In genomic region chr7:150974468-150975391, GRCh38 we compare ENCODE assay signal across 1 cellular context.
A peak's percentile ranks its signal among the peaks of the same experiment; 100 is the strongest.
TF ChIP-seq lines count a peak whose summit lies in the region.

No MANE protein-coding gene starts in this region.

TF ChIP-seq in HEK293, 187 proteins besides CTCF, POLR2A, EP300 and RAD21 (continued from another document and continues in another):
- TF ChIP-seq, protein P1, sequence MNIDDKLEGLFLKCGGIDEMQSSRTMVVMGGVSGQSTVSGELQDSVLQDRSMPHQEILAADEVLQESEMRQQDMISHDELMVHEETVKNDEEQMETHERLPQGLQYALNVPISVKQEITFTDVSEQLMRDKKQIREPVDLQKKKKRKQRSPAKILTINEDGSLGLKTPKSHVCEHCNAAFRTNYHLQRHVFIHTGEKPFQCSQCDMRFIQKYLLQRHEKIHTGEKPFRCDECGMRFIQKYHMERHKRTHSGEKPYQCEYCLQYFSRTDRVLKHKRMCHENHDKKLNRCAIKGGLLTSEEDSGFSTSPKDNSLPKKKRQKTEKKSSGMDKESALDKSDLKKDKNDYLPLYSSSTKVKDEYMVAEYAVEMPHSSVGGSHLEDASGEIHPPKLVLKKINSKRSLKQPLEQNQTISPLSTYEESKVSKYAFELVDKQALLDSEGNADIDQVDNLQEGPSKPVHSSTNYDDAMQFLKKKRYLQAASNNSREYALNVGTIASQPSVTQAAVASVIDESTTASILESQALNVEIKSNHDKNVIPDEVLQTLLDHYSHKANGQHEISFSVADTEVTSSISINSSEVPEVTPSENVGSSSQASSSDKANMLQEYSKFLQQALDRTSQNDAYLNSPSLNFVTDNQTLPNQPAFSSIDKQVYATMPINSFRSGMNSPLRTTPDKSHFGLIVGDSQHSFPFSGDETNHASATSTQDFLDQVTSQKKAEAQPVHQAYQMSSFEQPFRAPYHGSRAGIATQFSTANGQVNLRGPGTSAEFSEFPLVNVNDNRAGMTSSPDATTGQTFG (tag by site-specific recombination; IDR thresholded peaks at IDR 0.05; ENCODE audit: borderline replicate concordance): no peak
- TF ChIP-seq, protein P2, sequence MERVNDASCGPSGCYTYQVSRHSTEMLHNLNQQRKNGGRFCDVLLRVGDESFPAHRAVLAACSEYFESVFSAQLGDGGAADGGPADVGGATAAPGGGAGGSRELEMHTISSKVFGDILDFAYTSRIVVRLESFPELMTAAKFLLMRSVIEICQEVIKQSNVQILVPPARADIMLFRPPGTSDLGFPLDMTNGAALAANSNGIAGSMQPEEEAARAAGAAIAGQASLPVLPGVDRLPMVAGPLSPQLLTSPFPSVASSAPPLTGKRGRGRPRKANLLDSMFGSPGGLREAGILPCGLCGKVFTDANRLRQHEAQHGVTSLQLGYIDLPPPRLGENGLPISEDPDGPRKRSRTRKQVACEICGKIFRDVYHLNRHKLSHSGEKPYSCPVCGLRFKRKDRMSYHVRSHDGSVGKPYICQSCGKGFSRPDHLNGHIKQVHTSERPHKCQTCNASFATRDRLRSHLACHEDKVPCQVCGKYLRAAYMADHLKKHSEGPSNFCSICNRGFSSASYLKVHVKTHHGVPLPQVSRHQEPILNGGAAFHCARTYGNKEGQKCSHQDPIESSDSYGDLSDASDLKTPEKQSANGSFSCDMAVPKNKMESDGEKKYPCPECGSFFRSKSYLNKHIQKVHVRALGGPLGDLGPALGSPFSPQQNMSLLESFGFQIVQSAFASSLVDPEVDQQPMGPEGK (tag by site-specific recombination; IDR thresholded peaks at IDR 0.05): peak; percentile 57
- TF ChIP-seq ZNF529 (tag by site-specific recombination; IDR thresholded peaks at IDR 0.05; ENCODE audit: insufficient replicate concordance): no peak
- no peak for TF ChIP-seq ZNF548 (tag by site-specific recombination; IDR thresholded peaks at IDR 0.05)
- TF ChIP-seq ZNF549 (tag by site-specific recombination; IDR thresholded peaks at IDR 0.05): no peak
- no peak for TF ChIP-seq ZNF521 (tag by site-specific recombination; IDR thresholded peaks at IDR 0.05)
- TF ChIP-seq ZNF658 (tag by site-specific recombination; IDR thresholded peaks at IDR 0.05): no peak
- TF ChIP-seq ZNF138 (tag by site-specific recombination; IDR thresholded peaks at IDR 0.05; ENCODE audit: borderline replicate concordance): no peak
- TF ChIP-seq ZNF221 (tag by site-specific recombination; IDR thresholded peaks at IDR 0.05; ENCODE audit: borderline replicate concordance): no peak
- TF ChIP-seq ZNF350 (tag by site-specific recombination; IDR thresholded peaks at IDR 0.05): no peak
- TF ChIP-seq FEZF1 (tag by site-specific recombination; IDR thresholded peaks at IDR 0.05): no peak
- TF ChIP-seq ZNF645 (tag by site-specific recombination; IDR thresholded peaks at IDR 0.05): 0 out of 2 replicates have a peak, but pooled peaks have one; percentile 19
- no peak for TF ChIP-seq ZNF214 (tag by site-specific recombination; IDR thresholded peaks at IDR 0.05; ENCODE audit: borderline replicate concordance)
- TF ChIP-seq ZNF776 (tag by site-specific recombination; IDR thresholded peaks at IDR 0.05; ENCODE audit: borderline replicate concordance): no peak
- TF ChIP-seq HIC1 (tag by site-specific recombination; IDR thresholded peaks at IDR 0.05): 0 out of 2 replicates have a peak, but pooled peaks have one; percentile 20
- no peak for TF ChIP-seq ZNF202 (tag by site-specific recombination; IDR thresholded peaks at IDR 0.05; ENCODE audit: borderline replicate concordance)
- no peak for TF ChIP-seq ZNF791 (tag by site-specific recombination; IDR thresholded peaks at IDR 0.05)
- TF ChIP-seq HOXC10 (CRISPR knock-in tag; IDR thresholded peaks at IDR 0.05): no peak
- TF ChIP-seq GLI4 (tag by site-specific recombination; IDR thresholded peaks at IDR 0.05): peak; percentile 32; the same call in 1 of the 2 replicates
- no peak for TF ChIP-seq ZNF623 (tag by site-specific recombination; IDR thresholded peaks at IDR 0.05)
- TF ChIP-seq, protein P3, sequence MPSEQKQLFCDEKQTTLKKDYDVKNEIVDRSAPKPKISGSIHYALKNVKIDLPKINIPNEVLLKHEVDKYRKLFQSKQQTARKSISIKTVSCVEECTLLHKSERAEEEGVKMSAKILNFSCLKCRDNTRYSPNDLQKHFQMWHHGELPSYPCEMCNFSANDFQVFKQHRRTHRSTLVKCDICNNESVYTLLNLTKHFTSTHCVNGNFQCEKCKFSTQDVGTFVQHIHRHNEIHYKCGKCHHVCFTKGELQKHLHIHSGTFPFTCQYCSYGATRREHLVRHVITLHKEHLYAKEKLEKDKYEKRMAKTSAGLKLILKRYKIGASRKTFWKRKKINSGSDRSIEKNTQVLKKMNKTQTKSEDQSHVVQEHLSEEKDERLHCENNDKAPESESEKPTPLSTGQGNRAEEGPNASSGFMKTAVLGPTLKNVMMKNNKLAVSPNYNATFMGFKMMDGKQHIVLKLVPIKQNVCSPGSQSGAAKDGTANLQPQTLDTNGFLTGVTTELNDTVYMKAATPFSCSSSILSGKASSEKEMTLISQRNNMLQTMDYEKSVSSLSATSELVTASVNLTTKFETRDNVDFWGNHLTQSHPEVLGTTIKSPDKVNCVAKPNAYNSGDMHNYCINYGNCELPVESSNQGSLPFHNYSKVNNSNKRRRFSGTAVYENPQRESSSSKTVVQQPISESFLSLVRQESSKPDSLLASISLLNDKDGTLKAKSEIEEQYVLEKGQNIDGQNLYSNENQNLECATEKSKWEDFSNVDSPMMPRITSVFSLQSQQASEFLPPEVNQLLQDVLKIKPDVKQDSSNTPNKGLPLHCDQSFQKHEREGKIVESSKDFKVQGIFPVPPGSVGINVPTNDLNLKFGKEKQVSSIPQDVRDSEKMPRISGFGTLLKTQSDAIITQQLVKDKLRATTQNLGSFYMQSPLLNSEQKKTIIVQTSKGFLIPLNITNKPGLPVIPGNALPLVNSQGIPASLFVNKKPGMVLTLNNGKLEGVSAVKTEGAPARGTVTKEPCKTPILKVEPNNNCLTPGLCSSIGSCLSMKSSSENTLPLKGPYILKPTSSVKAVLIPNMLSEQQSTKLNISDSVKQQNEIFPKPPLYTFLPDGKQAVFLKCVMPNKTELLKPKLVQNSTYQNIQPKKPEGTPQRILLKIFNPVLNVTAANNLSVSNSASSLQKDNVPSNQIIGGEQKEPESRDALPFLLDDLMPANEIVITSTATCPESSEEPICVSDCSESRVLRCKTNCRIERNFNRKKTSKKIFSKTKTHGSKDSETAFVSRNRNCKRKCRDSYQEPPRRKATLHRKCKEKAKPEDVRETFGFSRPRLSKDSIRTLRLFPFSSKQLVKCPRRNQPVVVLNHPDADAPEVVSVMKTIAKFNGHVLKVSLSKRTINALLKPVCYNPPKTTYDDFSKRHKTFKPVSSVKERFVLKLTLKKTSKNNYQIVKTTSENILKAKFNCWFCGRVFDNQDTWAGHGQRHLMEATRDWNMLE (tag by site-specific recombination; conservative IDR thresholded peaks at IDR 0.05; ENCODE audit: low read depth): no peak
- no peak for TF ChIP-seq ZNF707 (tag by site-specific recombination; IDR thresholded peaks at IDR 0.05)
- no peak for TF ChIP-seq ZNF626 (tag by site-specific recombination; IDR thresholded peaks at IDR 0.05)
- TF ChIP-seq TSHZ1 (tag by site-specific recombination; IDR thresholded peaks at IDR 0.05; ENCODE audit: borderline replicate concordance): no peak
- TF ChIP-seq ZNF114 (tag by site-specific recombination; IDR thresholded peaks at IDR 0.05): no peak
- no peak for TF ChIP-seq ZNF670 (tag by site-specific recombination; IDR thresholded peaks at IDR 0.05; ENCODE audit: low read depth)
- TF ChIP-seq ZEB2 (tag by site-specific recombination; IDR thresholded peaks at IDR 0.05): peak; percentile 86
- no peak for TF ChIP-seq ZNF341 (tag by site-specific recombination; IDR thresholded peaks at IDR 0.05; ENCODE audit: low read depth)
- no peak; the same call in 1 of the 2 replicates for TF ChIP-seq ZNF660 (tag by site-specific recombination; IDR thresholded peaks at IDR 0.05)
- no peak for TF ChIP-seq GFI1B (tag by site-specific recombination; IDR thresholded peaks at IDR 0.05)
- no peak for TF ChIP-seq ZNF19 (tag by site-specific recombination; IDR thresholded peaks at IDR 0.05; ENCODE audit: low read depth)
- no peak for TF ChIP-seq ZNF404 (tag by site-specific recombination; IDR thresholded peaks at IDR 0.05)
- TF ChIP-seq ZFHX2 (tag by site-specific recombination; conservative IDR thresholded peaks at IDR 0.05): peak; percentile 86
- TF ChIP-seq, protein P4, sequence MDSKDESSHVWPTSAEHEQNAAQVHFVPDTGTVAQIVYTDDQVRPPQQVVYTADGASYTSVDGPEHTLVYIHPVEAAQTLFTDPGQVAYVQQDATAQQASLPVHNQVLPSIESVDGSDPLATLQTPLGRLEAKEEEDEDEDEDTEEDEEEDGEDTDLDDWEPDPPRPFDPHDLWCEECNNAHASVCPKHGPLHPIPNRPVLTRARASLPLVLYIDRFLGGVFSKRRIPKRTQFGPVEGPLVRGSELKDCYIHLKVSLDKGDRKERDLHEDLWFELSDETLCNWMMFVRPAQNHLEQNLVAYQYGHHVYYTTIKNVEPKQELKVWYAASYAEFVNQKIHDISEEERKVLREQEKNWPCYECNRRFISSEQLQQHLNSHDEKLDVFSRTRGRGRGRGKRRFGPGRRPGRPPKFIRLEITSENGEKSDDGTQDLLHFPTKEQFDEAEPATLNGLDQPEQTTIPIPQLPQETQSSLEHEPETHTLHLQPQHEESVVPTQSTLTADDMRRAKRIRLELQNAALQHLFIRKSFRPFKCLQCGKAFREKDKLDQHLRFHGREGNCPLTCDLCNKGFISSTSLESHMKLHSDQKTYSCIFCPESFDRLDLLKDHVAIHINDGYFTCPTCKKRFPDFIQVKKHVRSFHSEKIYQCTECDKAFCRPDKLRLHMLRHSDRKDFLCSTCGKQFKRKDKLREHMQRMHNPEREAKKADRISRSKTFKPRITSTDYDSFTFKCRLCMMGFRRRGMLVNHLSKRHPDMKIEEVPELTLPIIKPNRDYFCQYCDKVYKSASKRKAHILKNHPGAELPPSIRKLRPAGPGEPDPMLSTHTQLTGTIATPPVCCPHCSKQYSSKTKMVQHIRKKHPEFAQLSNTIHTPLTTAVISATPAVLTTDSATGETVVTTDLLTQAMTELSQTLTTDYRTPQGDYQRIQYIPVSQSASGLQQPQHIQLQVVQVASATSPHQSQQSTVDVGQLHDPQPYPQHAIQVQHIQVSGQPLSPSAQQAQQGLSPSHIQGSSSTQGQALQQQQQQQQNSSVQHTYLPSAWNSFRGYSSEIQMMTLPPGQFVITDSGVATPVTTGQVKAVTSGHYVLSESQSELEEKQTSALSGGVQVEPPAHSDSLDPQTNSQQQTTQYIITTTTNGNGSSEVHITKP (tag by site-specific recombination; IDR thresholded peaks at IDR 0.05): peak; percentile 89
- TF ChIP-seq ZBTB8A (tag by site-specific recombination; IDR thresholded peaks at IDR 0.05): peak; percentile 79
- TF ChIP-seq ZNF600 (tag by site-specific recombination; IDR thresholded peaks at IDR 0.05): no peak; the same call in 1 of the 2 replicates
- no peak for TF ChIP-seq ZNF48 (tag by site-specific recombination; IDR thresholded peaks at IDR 0.05)
- TF ChIP-seq ZNF837 (tag by site-specific recombination; IDR thresholded peaks at IDR 0.05): no peak
- TF ChIP-seq ZNF10 (tag by site-specific recombination; IDR thresholded peaks at IDR 0.05): no peak; the same call in 1 of the 2 replicates
- TF ChIP-seq ZNF155 (tag by site-specific recombination; IDR thresholded peaks at IDR 0.05): no peak
- no peak for TF ChIP-seq ZNF292 (tag by site-specific recombination; IDR thresholded peaks at IDR 0.05; ENCODE audit: borderline replicate concordance, low read depth)
